1 cellular context compared by ENCODE assay signal in the genomic region with DNA sequence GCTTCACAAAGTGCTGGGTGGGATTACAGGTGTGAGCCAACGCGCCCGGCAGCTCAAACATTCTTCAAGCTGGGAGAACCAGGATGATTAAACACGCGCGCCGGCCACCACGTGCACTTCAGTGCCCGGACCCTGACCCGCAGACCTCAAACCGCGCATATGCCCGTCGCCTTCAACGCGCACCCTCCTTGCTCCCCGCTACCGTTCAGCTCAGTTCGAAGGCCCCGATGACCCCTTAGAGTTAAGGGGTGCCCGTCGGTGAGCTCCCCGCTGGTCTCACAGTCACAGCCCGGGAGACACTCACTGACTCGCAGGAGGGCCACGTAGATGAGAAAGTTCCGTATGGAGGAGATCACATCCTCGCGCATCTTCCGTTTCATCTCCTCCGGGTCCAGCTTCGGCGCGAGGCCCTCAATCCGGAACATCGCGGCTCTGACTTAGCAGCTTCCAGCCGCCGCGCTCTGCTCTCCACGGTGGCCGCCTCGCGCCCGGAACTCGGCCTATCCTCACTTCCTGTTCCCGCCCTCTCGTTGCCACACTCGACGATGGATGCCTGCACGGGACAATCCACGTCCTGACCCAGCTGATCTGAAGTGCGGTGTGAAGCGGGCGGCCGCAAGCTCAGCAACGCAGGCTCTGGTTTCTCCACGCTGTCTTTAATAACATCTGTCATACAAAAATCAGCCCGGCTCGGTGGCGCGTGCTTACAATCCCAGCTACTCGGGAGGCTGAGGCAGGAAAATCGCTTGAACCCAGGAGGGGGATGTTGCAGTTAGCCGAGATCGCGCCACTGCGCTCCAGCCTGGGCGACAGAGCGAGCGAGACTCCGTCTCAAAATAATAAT.
TF ChIP-seq lines count a peak whose summit lies in the region.

A gene (minus strand): TSS at position 490 of the 844 bp plus-strand sequence. CDS start 65 bp downstream, at position 425.

TF ChIP-seq in HEK293, 187 proteins besides CTCF, POLR2A, EP300 and RAD21 (continued from another document and continues in another):
- TF ChIP-seq, protein P1, sequence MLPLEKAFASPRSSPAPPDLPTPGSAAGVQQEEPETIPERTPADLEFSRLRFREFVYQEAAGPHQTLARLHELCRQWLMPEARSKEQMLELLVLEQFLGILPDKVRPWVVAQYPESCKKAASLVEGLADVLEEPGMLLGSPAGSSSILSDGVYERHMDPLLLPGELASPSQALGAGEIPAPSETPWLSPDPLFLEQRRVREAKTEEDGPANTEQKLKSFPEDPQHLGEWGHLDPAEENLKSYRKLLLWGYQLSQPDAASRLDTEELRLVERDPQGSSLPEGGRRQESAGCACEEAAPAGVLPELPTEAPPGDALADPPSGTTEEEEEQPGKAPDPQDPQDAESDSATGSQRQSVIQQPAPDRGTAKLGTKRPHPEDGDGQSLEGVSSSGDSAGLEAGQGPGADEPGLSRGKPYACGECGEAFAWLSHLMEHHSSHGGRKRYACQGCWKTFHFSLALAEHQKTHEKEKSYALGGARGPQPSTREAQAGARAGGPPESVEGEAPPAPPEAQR (tag by site-specific recombination; IDR thresholded peaks at IDR 0.05), result no peak
- TF ChIP-seq ZNF600 (tag by site-specific recombination; IDR thresholded peaks at IDR 0.05) (peak; percentile 78), ZNF555 (tag by site-specific recombination; conservative IDR thresholded peaks at IDR 0.05) (no peak), ZNF114 (tag by site-specific recombination; IDR thresholded peaks at IDR 0.05) (no peak), OVOL3 (tag by site-specific recombination; IDR thresholded peaks at IDR 0.05) (no peak), ZNF791 (tag by site-specific recombination; IDR thresholded peaks at IDR 0.05) (no peak), BCL11A (tag by site-specific recombination; IDR thresholded peaks at IDR 0.05; ENCODE audit: low read depth) (no peak), SP2 (tag by site-specific recombination; IDR thresholded peaks at IDR 0.05) (peak; percentile 75), ZNF2 (tag by site-specific recombination; IDR thresholded peaks at IDR 0.05) (no peak; the same call in none of the 2 replicates), ZNF654 (tag by site-specific recombination; IDR thresholded peaks at IDR 0.05; ENCODE audit: low read depth) (no peak), ZNF266 (tag by site-specific recombination; IDR thresholded peaks at IDR 0.05; ENCODE audit: low read depth) (no peak), KLF1 (tag by site-specific recombination; IDR thresholded peaks at IDR 0.05) (no peak), KLF16 (tag by site-specific recombination; IDR thresholded peaks at IDR 0.05) (peak; percentile 69; the same call in 1 of the 2 replicates), ZFP37 (tag by site-specific recombination; IDR thresholded peaks at IDR 0.05) (peak; percentile 20; the same call in 1 of the 2 replicates), ZNF426 (tag by site-specific recombination; IDR thresholded peaks at IDR 0.05) (no peak), SALL2 (tag by site-specific recombination; IDR thresholded peaks at IDR 0.05; ENCODE audit: borderline replicate concordance) (no peak), GFI1B (tag by site-specific recombination; IDR thresholded peaks at IDR 0.05) (no peak), ZNF133 (tag by site-specific recombination; IDR thresholded peaks at IDR 0.05) (no peak), ZNF530 (tag by site-specific recombination; IDR thresholded peaks at IDR 0.05; ENCODE audit: low read depth) (no peak), ZNF776 (tag by site-specific recombination; IDR thresholded peaks at IDR 0.05; ENCODE audit: borderline replicate concordance) (no peak), ZBTB7A (tag by site-specific recombination; IDR thresholded peaks at IDR 0.05; ENCODE audit: low read depth) (no peak), HOXD13 (CRISPR knock-in tag; IDR thresholded peaks at IDR 0.05; ENCODE audit: borderline replicate concordance) (no peak), ZNF549 (tag by site-specific recombination; IDR thresholded peaks at IDR 0.05) (no peak), ZNF777 (tag by site-specific recombination; IDR thresholded peaks at IDR 0.05; ENCODE audit: borderline replicate concordance) (no peak), ZFP69B (tag by site-specific recombination; IDR thresholded peaks at IDR 0.05) (no peak), GLIS2 (tag by site-specific recombination; IDR thresholded peaks at IDR 0.05) (peak; percentile 71), ZNF76 (tag by site-specific recombination; IDR thresholded peaks at IDR 0.05; ENCODE audit: borderline replicate concordance, low read depth) (peak; percentile 30; the same call in 1 of the 2 replicates), ZNF747 (tag by site-specific recombination; IDR thresholded peaks at IDR 0.05) (no peak), ZNF596 (tag by site-specific recombination; IDR thresholded peaks at IDR 0.05) (no peak), TRIM28 (IDR thresholded peaks at IDR 0.05; ENCODE audit: borderline replicate concordance, low read length) (no peak), KLF10 (tag by site-specific recombination; IDR thresholded peaks at IDR 0.05) (0 out of 2 replicates have a peak, but pooled peaks have one; percentile 11), ZNF701 (tag by site-specific recombination; IDR thresholded peaks at IDR 0.05) (no peak), ZNF843 (tag by site-specific recombination; IDR thresholded peaks at IDR 0.05) (0 out of 2 replicates have a peak, but pooled peaks have one; percentile 31), ZNF37A (tag by site-specific recombination; IDR thresholded peaks at IDR 0.05) (no peak), ZNF626 (tag by site-specific recombination; IDR thresholded peaks at IDR 0.05) (no peak), ZNF416 (tag by site-specific recombination; IDR thresholded peaks at IDR 0.05) (no peak), ZBTB48 (tag by site-specific recombination; IDR thresholded peaks at IDR 0.05) (peak; percentile 96), ZNF19 (tag by site-specific recombination; IDR thresholded peaks at IDR 0.05; ENCODE audit: low read depth) (no peak), ZIC2 (tag by site-specific recombination; IDR thresholded peaks at IDR 0.05) (no peak), ZNF404 (tag by site-specific recombination; IDR thresholded peaks at IDR 0.05) (no peak), ZNF514 (tag by site-specific recombination; IDR thresholded peaks at IDR 0.05) (no peak), ZNF529 (tag by site-specific recombination; IDR thresholded peaks at IDR 0.05; ENCODE audit: insufficient replicate concordance) (no peak), ZNF302 (tag by site-specific recombination; IDR thresholded peaks at IDR 0.05; ENCODE audit: low read depth) (no peak), ZNF214 (tag by site-specific recombination; IDR thresholded peaks at IDR 0.05; ENCODE audit: borderline replicate concordance) (no peak)
- TF ChIP-seq, protein P2, sequence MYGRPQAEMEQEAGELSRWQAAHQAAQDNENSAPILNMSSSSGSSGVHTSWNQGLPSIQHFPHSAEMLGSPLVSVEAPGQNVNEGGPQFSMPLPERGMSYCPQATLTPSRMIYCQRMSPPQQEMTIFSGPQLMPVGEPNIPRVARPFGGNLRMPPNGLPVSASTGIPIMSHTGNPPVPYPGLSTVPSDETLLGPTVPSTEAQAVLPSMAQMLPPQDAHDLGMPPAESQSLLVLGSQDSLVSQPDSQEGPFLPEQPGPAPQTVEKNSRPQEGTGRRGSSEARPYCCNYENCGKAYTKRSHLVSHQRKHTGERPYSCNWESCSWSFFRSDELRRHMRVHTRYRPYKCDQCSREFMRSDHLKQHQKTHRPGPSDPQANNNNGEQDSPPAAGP (tag by site-specific recombination; IDR thresholded peaks at IDR 0.05), result no peak; the same call in 1 of the 2 replicates
- TF ChIP-seq, protein P3, sequence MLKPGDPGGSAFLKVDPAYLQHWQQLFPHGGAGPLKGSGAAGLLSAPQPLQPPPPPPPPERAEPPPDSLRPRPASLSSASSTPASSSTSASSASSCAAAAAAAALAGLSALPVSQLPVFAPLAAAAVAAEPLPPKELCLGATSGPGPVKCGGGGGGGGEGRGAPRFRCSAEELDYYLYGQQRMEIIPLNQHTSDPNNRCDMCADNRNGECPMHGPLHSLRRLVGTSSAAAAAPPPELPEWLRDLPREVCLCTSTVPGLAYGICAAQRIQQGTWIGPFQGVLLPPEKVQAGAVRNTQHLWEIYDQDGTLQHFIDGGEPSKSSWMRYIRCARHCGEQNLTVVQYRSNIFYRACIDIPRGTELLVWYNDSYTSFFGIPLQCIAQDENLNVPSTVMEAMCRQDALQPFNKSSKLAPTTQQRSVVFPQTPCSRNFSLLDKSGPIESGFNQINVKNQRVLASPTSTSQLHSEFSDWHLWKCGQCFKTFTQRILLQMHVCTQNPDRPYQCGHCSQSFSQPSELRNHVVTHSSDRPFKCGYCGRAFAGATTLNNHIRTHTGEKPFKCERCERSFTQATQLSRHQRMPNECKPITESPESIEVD (tag by site-specific recombination; IDR thresholded peaks at IDR 0.05), result no peak
- TF ChIP-seq, protein P4, sequence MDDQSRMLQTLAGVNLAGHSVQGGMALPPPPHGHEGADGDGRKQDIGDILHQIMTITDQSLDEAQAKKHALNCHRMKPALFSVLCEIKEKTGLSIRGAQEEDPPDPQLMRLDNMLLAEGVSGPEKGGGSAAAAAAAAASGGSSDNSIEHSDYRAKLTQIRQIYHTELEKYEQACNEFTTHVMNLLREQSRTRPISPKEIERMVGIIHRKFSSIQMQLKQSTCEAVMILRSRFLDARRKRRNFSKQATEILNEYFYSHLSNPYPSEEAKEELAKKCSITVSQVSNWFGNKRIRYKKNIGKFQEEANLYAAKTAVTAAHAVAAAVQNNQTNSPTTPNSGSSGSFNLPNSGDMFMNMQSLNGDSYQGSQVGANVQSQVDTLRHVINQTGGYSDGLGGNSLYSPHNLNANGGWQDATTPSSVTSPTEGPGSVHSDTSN (CRISPR knock-in tag; IDR thresholded peaks at IDR 0.05), result no peak
- TF ChIP-seq, protein P5, sequence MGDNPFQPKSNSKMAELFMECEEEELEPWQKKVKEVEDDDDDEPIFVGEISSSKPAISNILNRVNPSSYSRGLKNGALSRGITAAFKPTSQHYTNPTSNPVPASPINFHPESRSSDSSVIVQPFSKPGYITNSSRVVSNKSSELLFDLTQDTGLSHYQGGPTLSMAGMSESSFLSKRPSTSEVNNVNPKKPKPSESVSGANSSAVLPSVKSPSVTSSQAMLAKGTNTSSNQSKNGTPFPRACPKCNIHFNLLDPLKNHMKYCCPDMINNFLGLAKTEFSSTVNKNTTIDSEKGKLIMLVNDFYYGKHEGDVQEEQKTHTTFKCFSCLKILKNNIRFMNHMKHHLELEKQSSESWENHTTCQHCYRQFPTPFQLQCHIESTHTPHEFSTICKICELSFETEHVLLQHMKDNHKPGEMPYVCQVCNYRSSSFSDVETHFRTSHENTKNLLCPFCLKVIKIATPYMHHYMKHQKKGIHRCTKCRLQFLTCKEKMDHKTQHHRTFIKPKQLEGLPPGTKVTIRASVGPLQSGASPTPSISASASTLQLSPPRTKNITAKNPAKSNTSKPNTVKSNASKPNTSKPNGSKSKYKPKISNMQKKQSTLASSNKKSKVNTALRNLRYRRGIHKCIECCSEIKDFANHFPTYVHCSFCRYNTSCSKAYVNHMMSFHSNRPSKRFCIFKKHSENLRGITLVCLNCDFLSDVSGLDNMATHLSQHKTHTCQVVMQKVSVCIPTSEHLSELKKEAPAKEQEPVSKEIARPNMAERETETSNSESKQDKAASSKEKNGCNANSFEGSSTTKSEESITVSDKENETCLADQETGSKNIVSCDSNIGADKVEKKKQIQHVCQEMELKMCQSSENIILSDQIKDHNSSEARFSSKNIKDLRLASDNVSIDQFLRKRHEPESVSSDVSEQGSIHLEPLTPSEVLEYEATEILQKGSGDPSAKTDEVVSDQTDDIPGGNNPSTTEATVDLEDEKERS (tag by site-specific recombination; IDR thresholded peaks at IDR 0.05), result no peak
- TF ChIP-seq, protein P6, sequence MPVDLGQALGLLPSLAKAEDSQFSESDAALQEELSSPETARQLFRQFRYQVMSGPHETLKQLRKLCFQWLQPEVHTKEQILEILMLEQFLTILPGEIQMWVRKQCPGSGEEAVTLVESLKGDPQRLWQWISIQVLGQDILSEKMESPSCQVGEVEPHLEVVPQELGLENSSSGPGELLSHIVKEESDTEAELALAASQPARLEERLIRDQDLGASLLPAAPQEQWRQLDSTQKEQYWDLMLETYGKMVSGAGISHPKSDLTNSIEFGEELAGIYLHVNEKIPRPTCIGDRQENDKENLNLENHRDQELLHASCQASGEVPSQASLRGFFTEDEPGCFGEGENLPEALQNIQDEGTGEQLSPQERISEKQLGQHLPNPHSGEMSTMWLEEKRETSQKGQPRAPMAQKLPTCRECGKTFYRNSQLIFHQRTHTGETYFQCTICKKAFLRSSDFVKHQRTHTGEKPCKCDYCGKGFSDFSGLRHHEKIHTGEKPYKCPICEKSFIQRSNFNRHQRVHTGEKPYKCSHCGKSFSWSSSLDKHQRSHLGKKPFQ (tag by site-specific recombination; IDR thresholded peaks at IDR 0.05), result peak; percentile 99
- TF ChIP-seq, protein P7, sequence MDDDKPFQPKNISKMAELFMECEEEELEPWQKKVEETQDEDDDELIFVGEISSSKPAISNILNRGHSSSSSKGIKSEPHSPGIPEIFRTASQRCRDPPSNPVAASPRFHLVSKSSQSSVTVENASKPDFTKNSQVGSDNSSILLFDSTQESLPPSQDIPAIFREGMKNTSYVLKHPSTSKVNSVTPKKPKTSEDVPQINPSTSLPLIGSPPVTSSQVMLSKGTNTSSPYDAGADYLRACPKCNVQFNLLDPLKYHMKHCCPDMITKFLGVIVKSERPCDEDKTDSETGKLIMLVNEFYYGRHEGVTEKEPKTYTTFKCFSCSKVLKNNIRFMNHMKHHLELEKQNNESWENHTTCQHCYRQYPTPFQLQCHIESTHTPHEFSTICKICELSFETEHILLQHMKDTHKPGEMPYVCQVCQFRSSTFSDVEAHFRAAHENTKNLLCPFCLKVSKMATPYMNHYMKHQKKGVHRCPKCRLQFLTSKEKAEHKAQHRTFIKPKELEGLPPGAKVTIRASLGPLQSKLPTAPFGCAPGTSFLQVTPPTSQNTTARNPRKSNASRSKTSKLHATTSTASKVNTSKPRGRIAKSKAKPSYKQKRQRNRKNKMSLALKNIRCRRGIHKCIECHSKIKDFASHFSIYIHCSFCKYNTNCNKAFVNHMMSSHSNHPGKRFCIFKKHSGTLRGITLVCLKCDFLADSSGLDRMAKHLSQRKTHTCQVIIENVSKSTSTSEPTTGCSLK (tag by site-specific recombination; IDR thresholded peaks at IDR 0.05), result no peak
- TF ChIP-seq, protein P8, sequence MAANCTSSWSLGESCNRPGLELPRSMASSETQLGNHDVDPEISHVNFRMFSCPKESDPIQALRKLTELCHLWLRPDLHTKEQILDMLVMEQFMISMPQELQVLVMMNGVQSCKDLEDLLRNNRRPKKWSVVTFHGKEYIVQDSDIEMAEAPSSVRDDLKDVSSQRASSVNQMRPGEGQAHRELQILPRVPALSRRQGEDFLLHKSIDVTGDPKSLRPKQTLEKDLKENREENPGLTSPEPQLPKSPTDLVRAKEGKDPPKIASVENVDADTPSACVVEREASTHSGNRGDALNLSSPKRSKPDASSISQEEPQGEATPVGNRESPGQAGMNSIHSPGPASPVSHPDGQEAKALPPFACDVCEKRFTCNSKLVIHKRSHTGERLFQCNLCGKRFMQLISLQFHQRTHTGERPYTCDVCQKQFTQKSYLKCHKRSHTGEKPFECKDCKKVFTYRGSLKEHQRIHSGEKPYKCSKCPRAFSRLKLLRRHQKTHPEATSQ (tag by site-specific recombination; IDR thresholded peaks at IDR 0.05), result no peak
